Comparison of ENCODE assay signal across 8 cellular contexts in the genomic region with DNA sequence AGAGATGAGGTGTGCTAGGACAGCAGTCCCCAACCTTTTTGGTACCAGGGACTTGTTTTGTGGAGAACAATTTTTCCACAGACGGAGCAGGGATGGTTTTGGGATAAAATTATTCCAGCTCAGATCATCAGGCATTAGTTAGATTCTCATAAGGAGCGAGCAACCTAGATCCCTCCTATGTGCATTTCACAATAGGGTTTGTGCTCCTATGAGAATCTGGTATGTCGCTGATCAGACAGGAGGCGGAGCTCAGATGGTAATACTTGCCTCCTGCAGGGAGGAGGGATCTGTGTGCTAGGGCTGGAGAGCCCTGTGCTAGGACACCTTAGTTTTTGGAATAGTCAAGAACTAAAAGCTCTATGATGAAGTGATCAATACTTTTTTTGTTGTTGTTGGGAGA. TPM values are rescaled to one million over a fixed set of nuclear protein-coding genes. Genes with fewer than 3 reads are reported as not detected.
DNase-seq lines count a peak whose midpoint lies in the region; ATAC-seq, FAIRE-seq and TF ChIP-seq lines count a peak whose summit lies in the region.

No MANE protein-coding gene starts in this region.

- no peak for TF ChIP-seq EP300 in transverse colon (IDR thresholded peaks at IDR 0.05; ENCODE audit: low read depth)

- H3K27me3 ChIP-seq in RWPE2 (ENCODE audit: insufficient read depth, poor library complexity, severe bottlenecking) (no peaks in the 10 kb centered on the region), transverse colon (no peaks in the 10 kb centered on the region)

- in situ Hi-C loops in transverse colon (cut with MboI; ENCODE audit: low pct_ligation_motif_present in 1 of 4, low pct_unique_long_range_greater_than_20kb in 1 of 4, low sequenced_read_pairs in 3 of 4), result no loop called here

- H3K4me1 ChIP-seq in RWPE2 (ENCODE audit: insufficient read depth, poor library complexity, severe bottlenecking) (peaks cover 9% of the 10 kb centered on the region), transverse colon (peaks cover 4 to 21% (median 14%) of the 10 kb centered on the region in 4 donors)

- H3K27ac ChIP-seq in RWPE2 (ENCODE audit: poor library complexity, severe bottlenecking), result peak overlapping the region; percentile 74
- H3K27ac ChIP-seq in transverse colon, result no peak overlapping the region

- peak; percentile 22; the same call in 1 of the 3 replicates for ATAC-seq in RWPE2 (ENCODE audit: low read depth)
- ATAC-seq in esophagus mucosa, result peak; percentile 57
- no peak for ATAC-seq in GM21390 (IDR thresholded peaks at IDR 0.05; ENCODE audit: unreplicated experiment)

- TF ChIP-seq POLR2A in H54 (IDR thresholded peaks at IDR 0.05; ENCODE audit: low read depth, low read length) (no peak), transverse colon (IDR thresholded peaks at IDR 0.05) (no peak)

- TF ChIP-seq CTCF in RWPE2 (IDR thresholded peaks at IDR 0.05; ENCODE audit: poor library complexity, severe bottlenecking), result no peak
- TF ChIP-seq CTCF in transverse colon (IDR thresholded peaks at IDR 0.05), result no peak

- peaks cover 3% of the 10 kb centered on the region for H3K9me3 ChIP-seq in RWPE2 (ENCODE audit: severe bottlenecking)
- H3K9me3 ChIP-seq in transverse colon, result no peaks in the 10 kb centered on the region

- peak; percentile 49 for DNase-seq in AG20443 (ENCODE audit: low spot score)
- DNase-seq in H54 (ENCODE audit: insufficient read length, low spot score), result no peak
- DNase-seq in RWPE2 (ENCODE audit: low spot score), result no peak
- DNase-seq in transverse colon, result peak; percentile 28
- DNase-seq in HK-2 (ENCODE audit: unreplicated experiment), result no peak
- no peak for DNase-seq in NK-92 (lab: John Stamatoyannopoulos, UW; ENCODE audit: unreplicated experiment)

- WGBS in transverse colon (ENCODE audit: low coverage in 1 of 2), 2 donors, result 66 to 80% methylated on average over 2 to 4 of the region's 4 CpGs

- H3K36me3 ChIP-seq in RWPE2 (ENCODE audit: low read depth) (peaks cover 19% of the 10 kb centered on the region), transverse colon (no peaks in the 10 kb centered on the region)

- FAIRE-seq in H54 (lab: Jason Lieb, UNC), result peak; percentile 70

- H3K4me3 ChIP-seq in RWPE2 (ENCODE audit: severe bottlenecking) (no peak overlapping the region), transverse colon (no peak overlapping the region)

- intact Hi-C loops in transverse colon (cut with DNase I; ENCODE audit: low total_unique reads), result no loop called here

RNA-seq across cellular contexts. Expression of a gene that starts 2.5 kb away (rescaled TPM):
- total RNA-seq in esophagus mucosa, result 5.5 TPM
- total RNA-seq in transverse colon, result 10 to 100 TPM in 1 of 4 donors, 1 to 10 TPM in 3; 5.7 to 33.8 (median 6.7) TPM

RNA-seq across cellular contexts. Expression of a gene that starts 15.4 kb away (rescaled TPM):
- total RNA-seq in esophagus mucosa (not detected), transverse colon (not detected)

RNA-seq across cellular contexts. Expression of a gene that starts 52.0 kb away (rescaled TPM):
- total RNA-seq in esophagus mucosa (0.04 TPM), transverse colon (under 1 TPM in 2 of 4 donors, not detected in 2; 0.14 to 0.16 TPM)

Comparison
In these comparisons a context has a peak if more than half of its experiments do, and no peak if none do; other contexts are left out.
1. DNase-seq: peak in AG20443 (single experiment) and transverse colon (single experiment); none in H54 (single experiment), RWPE2 (single experiment), HK-2 (single experiment) and NK-92 (single experiment).